Comparison of ENCODE assay signal across 20 cellular contexts in the genomic region with DNA sequence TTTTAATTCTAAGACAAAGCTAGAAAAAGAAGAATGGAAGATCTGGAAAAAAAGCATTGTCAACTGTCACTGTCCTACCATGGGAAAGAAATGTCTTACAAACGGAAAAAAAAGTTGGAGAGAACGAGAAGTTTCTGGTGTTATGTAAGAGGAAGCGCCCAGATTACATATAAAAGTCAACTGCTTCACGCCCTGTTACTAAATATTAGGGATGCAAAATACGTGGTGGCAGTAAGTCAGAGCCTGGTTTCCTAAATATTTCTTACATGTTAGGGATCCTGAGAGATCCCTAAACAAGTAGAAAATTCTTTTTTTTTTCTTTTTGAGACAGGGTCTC. TPM values are rescaled to one million over a fixed set of nuclear protein-coding genes. Genes with fewer than 3 reads are reported as not detected.
DNase-seq lines count a peak whose midpoint lies in the region; ATAC-seq, FAIRE-seq and TF ChIP-seq lines count a peak whose summit lies in the region.
"Had no signal": no experiment of that assay in that cellular context is flagged by ENCODE, and none has a peak within 500 bp of the region (broad histone marks: within the 10 kb centered on the region; RNA-seq: fewer than 3 reads in every experiment).

No MANE protein-coding gene starts in this region.

- H3K79me2 ChIP-seq in HepG2 (ENCODE audit: insufficient read depth, low read length) = no peaks in the 10 kb centered on the region

- H3K27ac ChIP-seq in liver (ENCODE audit: low read depth in 1 of 2, low read length in 2 of 2) (peak overlapping the region; percentile 36 to 66), HepG2 (ENCODE audit: extremely low read length, insufficient read depth, low read length) (no peak overlapping the region), SJCRH30 (peak overlapping the region; percentile 96), vagina (peak overlapping the region; percentile 24), foreskin keratinocyte (no peak overlapping the region), upper lobe of right lung (no peak overlapping the region)
- H3K27ac ChIP-seq: thoracic aorta had no signal

- H2AFZ ChIP-seq in HepG2 (ENCODE audit: low read length) = no peak overlapping the region

- TF ChIP-seq EP300 in HepG2 (IDR thresholded peaks at IDR 0.05; ENCODE audit: low read depth in 2 of 2, low read length in 2 of 2) = no peak
- TF ChIP-seq EP300 in HepG2 (CRISPR knock-in tag; IDR thresholded peaks at IDR 0.05; ENCODE audit: borderline replicate concordance) = no peak

- H3K9me3 ChIP-seq in liver (ENCODE audit: control insufficient read depth in 4 of 4, low read length in 3 of 4) = no peaks in the 10 kb centered on the region
- H3K9me3 ChIP-seq in HepG2 (ENCODE audit: low read length) = no peaks in the 10 kb centered on the region
- H3K9me3 ChIP-seq in SJCRH30 (replicated peaks) = no peaks in the 10 kb centered on the region
- no peaks in the 10 kb centered on the region for H3K9me3 ChIP-seq in mucosa of stomach (ENCODE audit: control insufficient read depth, low read length)
- H3K9me3 ChIP-seq in vagina = no peaks in the 10 kb centered on the region
- no peaks in the 10 kb centered on the region for H3K9me3 ChIP-seq in upper lobe of right lung
- H3K9me3 ChIP-seq: thoracic aorta had no signal

- in situ Hi-C loops in HepG2 (cut with HindIII; ENCODE audit: extremely low pct_ligation_motif_present, low pct_unique_long_range_greater_than_20kb) = no loop called here

- H3K36me3 ChIP-seq in liver (ENCODE audit: control insufficient read depth in 4 of 4, insufficient read depth in 3 of 4, low read depth in 1 of 4, low read length in 3 of 4) (no peaks in the 10 kb centered on the region), HepG2 (replicated peaks in 1 of 2; ENCODE audit: control insufficient read depth in 1 of 2, insufficient read depth in 2 of 2, low read length in 2 of 2) (no peaks in the 10 kb centered on the region), SJCRH30 (no peaks in the 10 kb centered on the region), mucosa of stomach (ENCODE audit: control insufficient read depth, insufficient read depth, low read length) (no peaks in the 10 kb centered on the region), vagina (no peaks in the 10 kb centered on the region), upper lobe of right lung (no peaks in the 10 kb centered on the region)
- H3K36me3 ChIP-seq: thoracic aorta had no signal

- H3K4me1 ChIP-seq in liver (ENCODE audit: control insufficient read depth in 4 of 4, insufficient read depth in 4 of 4, low read length in 3 of 4) (peaks cover 5 to 49% (median 37%) of the 10 kb centered on the region in 4 donors), HepG2 (ENCODE audit: insufficient read depth, low read length) (peaks cover 73% of the 10 kb centered on the region), SJCRH30 (peaks cover 64% of the 10 kb centered on the region), mucosa of stomach (ENCODE audit: control insufficient read depth, insufficient read depth, low read length) (peaks cover 56% of the 10 kb centered on the region), vagina (peaks cover 27% of the 10 kb centered on the region), foreskin keratinocyte (peaks cover 6% of the 10 kb centered on the region), upper lobe of right lung (peaks cover 18% of the 10 kb centered on the region)

- H3K4me3 ChIP-seq in liver (ENCODE audit: low read depth in 1 of 3, low read length in 3 of 3) = no peak overlapping the region
- no peak overlapping the region for H3K4me3 ChIP-seq in HepG2 (replicated peaks in 1 of 3; ENCODE audit: insufficient read depth in 1 of 3, low read depth in 2 of 3, low read length in 3 of 3)
- H3K4me3 ChIP-seq in SJCRH30 = peak overlapping the region; percentile 8; the same call in 1 of the 2 replicates
- no peak overlapping the region for H3K4me3 ChIP-seq in mucosa of stomach (ENCODE audit: low read length)
- no peak overlapping the region for H3K4me3 ChIP-seq in vagina
- H3K4me3 ChIP-seq in upper lobe of right lung = no peak overlapping the region
- H3K4me3 ChIP-seq: thoracic aorta had no signal

- no peaks in the 10 kb centered on the region for H4K20me1 ChIP-seq in HepG2 (ENCODE audit: insufficient read depth, low read length)

- TF ChIP-seq RAD21 in liver (IDR thresholded peaks at IDR 0.05) = no peak
- TF ChIP-seq RAD21 in HepG2 (CRISPR knock-in tag; IDR thresholded peaks at IDR 0.05) = no peak

- no peak overlapping the region for H3K4me2 ChIP-seq in HepG2 (ENCODE audit: low read depth, low read length)

- CTCF ChIA-PET in HepG2 (lab: Yijun Ruan, JAX; ENCODE audit: low intra/inter-chr PET ratio, low total read pairs) = no interaction called here

- no peak for FAIRE-seq in HepG2 (lab: Jason Lieb, UNC)
- FAIRE-seq: endometrium, islet of Langerhans had no signal

- 14% methylated on average over 5 of the region's 5 CpGs for WGBS in liver
- 31% methylated on average over 5 of the region's 5 CpGs for WGBS in HepG2 (ENCODE audit: low lambda C conversion rate)

- H3K27me3 ChIP-seq in liver (ENCODE audit: control insufficient read depth in 4 of 4, insufficient read depth in 4 of 4, low read length in 3 of 4) = no peaks in the 10 kb centered on the region
- peaks cover 2 to 11% of the 10 kb centered on the region in 2 experiments; a peak in 2 of 5 replicates for H3K27me3 ChIP-seq in HepG2 (ENCODE audit: control insufficient read depth in 1 of 2, insufficient read depth in 2 of 2, low read length in 2 of 2)
- no peaks in the 10 kb centered on the region for H3K27me3 ChIP-seq in SJCRH30
- H3K27me3 ChIP-seq in mucosa of stomach (ENCODE audit: control insufficient read depth, insufficient read depth, low read length) = no peaks in the 10 kb centered on the region
- H3K27me3 ChIP-seq in vagina = no peaks in the 10 kb centered on the region
- H3K27me3 ChIP-seq in foreskin keratinocyte = peaks cover 5% of the 10 kb centered on the region
- H3K27me3 ChIP-seq in upper lobe of right lung = no peaks in the 10 kb centered on the region

- no peak for TF ChIP-seq POLR2A in HepG2 (IDR thresholded peaks at IDR 0.05; ENCODE audit: insufficient read depth in 1 of 2, low read depth in 2 of 2, low read length in 2 of 2)
- no peak for TF ChIP-seq POLR2A in vagina (IDR thresholded peaks at IDR 0.05)

- DNase-seq in HepG2 (ENCODE audit: low spot score) = no peak
- peak; percentile 36 to 82 for DNase-seq in SJCRH30
- DNase-seq in vagina (ENCODE audit: extremely low spot score in 2 of 2) = no peak
- DNase-seq in foreskin keratinocyte = no peak
- no peak for DNase-seq in upper lobe of right lung
- DNase-seq: activated CD4-positive, alpha-beta T cell treated with anti-CD3 and anti-CD28 coated beads, Interleukin-2, amount 50 U/mL, for 1 hour; activated naive CD8-positive, alpha-beta T cell treated with anti-CD3 and anti-CD28 coated beads, Interleukin-2, amount 50 U/mL, for 24 hours; activated T-cell treated with anti-CD3 and anti-CD28 coated beads, Interleukin-2, amount 50 U/mL, for 1 hour; cerebellar nuclear complex; glutamatergic neuron; NCI-H2081 treated with DMSO at 0.1 percent for 48 hours; NCI-H774 had no signal

- TF ChIP-seq CTCF in liver (IDR thresholded peaks at IDR 0.05; ENCODE audit: low read depth, low read length, missing input control) = no peak
- TF ChIP-seq CTCF in HepG2 (CRISPR knock-in tag; IDR thresholded peaks at IDR 0.05) = no peak
- TF ChIP-seq CTCF in vagina (IDR thresholded peaks at IDR 0.05) = no peak
- TF ChIP-seq CTCF in foreskin keratinocyte (conservative IDR thresholded peaks at IDR 0.05) = no peak
- no peak for TF ChIP-seq CTCF in upper lobe of right lung (IDR thresholded peaks at IDR 0.05)

- intact Hi-C loops in HepG2 (cut with micrococcal nuclease; ENCODE audit: unreplicated experiment) = loop anchor here (10.0 kb wide), 1 partner anchor 1034 kb away; no protein-coding TSS in a partner anchor
- intact Hi-C loops in vagina (cut with DNase I) = no loop called here
- intact Hi-C loops in upper lobe of right lung (cut with DNase I) = no loop called here

- POLR2A ChIA-PET in HepG2 (lab: Yijun Ruan, JAX) = no interaction called here

- H3K9ac ChIP-seq in liver (ENCODE audit: low read depth in 1 of 2, low read length in 2 of 2) (no peak overlapping the region), HepG2 (ENCODE audit: insufficient read depth, low read depth, low read length) (no peak overlapping the region), mucosa of stomach (ENCODE audit: low read length) (peak overlapping the region; percentile 61)

- BruUV-seq in HepG2 (replicated peaks; lab: Mats Ljungman, UMichigan) = no TSS peak

- no peak for ATAC-seq in HepG2
- ATAC-seq in foreskin keratinocyte = no peak
- ATAC-seq in upper lobe of right lung = no peak
- ATAC-seq in GM21529 (IDR thresholded peaks at IDR 0.05; ENCODE audit: unreplicated experiment) = no peak
- ATAC-seq: activated naive CD8-positive, alpha-beta T cell treated with anti-CD3 and anti-CD28 coated beads, Interleukin-2, amount 50 U/mL, for 24 hours; Right ventricle myocardium inferior had no signal

RNA-seq across cellular contexts. Expression of a gene that starts 14.4 kb away (rescaled TPM):
- total RNA-seq in liver = 1 to 10 TPM; 5.1 to 7.5 TPM
- 1 to 10 TPM in 1 of 2 donors, under 1 TPM in 1; 0.67 to 4.8 TPM for polyA plus RNA-seq in liver
- 5.5 and 7.0 TPM in 2 replicates for total RNA-seq in HepG2 (2016; rRNA removed; fragmentation: Illumina TruSeq; extraction: Trizol)
- 1.6 TPM in 2 replicates for total RNA-seq in HepG2 (2016; cell fraction: cytosol; rRNA removed; fragmentation: Illumina TruSeq; extraction: Trizol; ENCODE audit: low read depth)
- total RNA-seq in HepG2 (2016; cell fraction: insoluble cytoplasmic fraction; rRNA removed; fragmentation: Illumina TruSeq; extraction: Trizol) = 5.8 and 6.3 TPM in 2 replicates
- total RNA-seq in HepG2 (2016; cell fraction: membrane; rRNA removed; fragmentation: Illumina TruSeq; extraction: Trizol) = 7.3 and 8.4 TPM in 2 replicates
- 3.5 and 4.2 TPM in 2 replicates for total RNA-seq in HepG2 (2016; cell fraction: nucleus; rRNA removed; fragmentation: Illumina TruSeq; extraction: Trizol)
- 7.2 and 7.4 TPM in 2 replicates for polyA plus RNA-seq in HepG2 (2011; rRNA removed)
- 5.7 and 11.0 TPM in 2 replicates for polyA plus RNA-seq in HepG2 (2011; cell fraction: cytosol; rRNA removed)
- polyA plus RNA-seq in HepG2 (2011; cell fraction: nucleus; rRNA removed) = 4.8 and 5.6 TPM in 2 replicates
- 1.5 and 3.4 TPM in 2 replicates for polyA plus RNA-seq in HepG2 (2012)
- polyA plus RNA-seq in HepG2 (2016; cell fraction: cytosol; fragmentation: Illumina TruSeq; extraction: Trizol; ENCODE audit: low read depth) = 1.3 and 1.5 TPM in 2 replicates
- 4.3 and 4.9 TPM in 2 replicates for polyA plus RNA-seq in HepG2 (2016; cell fraction: insoluble cytoplasmic fraction; fragmentation: Illumina TruSeq; extraction: Trizol; ENCODE audit: low read depth)
- polyA plus RNA-seq in HepG2 (2016; cell fraction: membrane; fragmentation: Illumina TruSeq; extraction: Trizol; ENCODE audit: low read depth) = 3.9 and 4.6 TPM in 2 replicates
- polyA plus RNA-seq in HepG2 (2016; cell fraction: nucleus; fragmentation: Illumina TruSeq; extraction: Trizol; ENCODE audit: insufficient read depth, low read depth) = 2.8 and 3.0 TPM in 2 replicates
- polyA minus RNA-seq in HepG2 (2011; rRNA and poly(A)+ RNA removed; ENCODE audit: low replicate concordance) = 24.9 and 37.9 TPM in 2 replicates
- polyA minus RNA-seq in HepG2 (2011; cell fraction: cytosol; rRNA and poly(A)+ RNA removed) = 5.9 and 9.1 TPM in 2 replicates
- 3.3 and 4.5 TPM in 2 replicates for polyA minus RNA-seq in HepG2 (2011; cell fraction: nucleus; rRNA and poly(A)+ RNA removed)
- 15.0 and 16.3 TPM in 2 replicates for total RNA-seq in SJCRH30 (2014; rRNA removed; shearing (Covaris generic))
- total RNA-seq in vagina = 15.2 TPM
- 5.3 and 5.9 TPM in 2 replicates for total RNA-seq in foreskin keratinocyte
- 1.5 and 2.0 TPM in 2 replicates for polyA plus RNA-seq in foreskin keratinocyte
- 17.3 TPM for total RNA-seq in upper lobe of right lung

RNA-seq across cellular contexts. Expression of a gene that starts 20.3 kb away (rescaled TPM):
- total RNA-seq in liver = 1 to 10 TPM in 1 of 2 donors, under 1 TPM in 1; 0.59 to 2.4 TPM
- polyA plus RNA-seq in liver = 1 to 10 TPM in 1 of 2 donors, under 1 TPM in 1; 0.92 to 1.0 TPM
- 0.04 TPM in 1 of 2 replicates, not detected in the other for total RNA-seq in HepG2 (2016; rRNA removed; fragmentation: Illumina TruSeq; extraction: Trizol)
- total RNA-seq in HepG2 (2016; cell fraction: cytosol; rRNA removed; fragmentation: Illumina TruSeq; extraction: Trizol; ENCODE audit: low read depth) = not detected in 2 replicates
- 0.06 TPM in 1 of 2 replicates, not detected in the other for total RNA-seq in HepG2 (2016; cell fraction: insoluble cytoplasmic fraction; rRNA removed; fragmentation: Illumina TruSeq; extraction: Trizol)
- not detected in 2 replicates for total RNA-seq in HepG2 (2016; cell fraction: membrane; rRNA removed; fragmentation: Illumina TruSeq; extraction: Trizol)
- not detected in 2 replicates for total RNA-seq in HepG2 (2016; cell fraction: nucleus; rRNA removed; fragmentation: Illumina TruSeq; extraction: Trizol)
- not detected in 2 replicates for polyA plus RNA-seq in HepG2 (2011; rRNA removed)
- polyA plus RNA-seq in HepG2 (2011; cell fraction: cytosol; rRNA removed) = 0.04 TPM in 2 replicates
- polyA plus RNA-seq in HepG2 (2011; cell fraction: nucleus; rRNA removed) = not detected in 2 replicates
- not detected in 2 replicates for polyA plus RNA-seq in HepG2 (2012)
- polyA plus RNA-seq in HepG2 (2016; cell fraction: cytosol; fragmentation: Illumina TruSeq; extraction: Trizol; ENCODE audit: low read depth) = not detected in 2 replicates
- not detected in 2 replicates for polyA plus RNA-seq in HepG2 (2016; cell fraction: insoluble cytoplasmic fraction; fragmentation: Illumina TruSeq; extraction: Trizol; ENCODE audit: low read depth)
- not detected in 2 replicates for polyA plus RNA-seq in HepG2 (2016; cell fraction: membrane; fragmentation: Illumina TruSeq; extraction: Trizol; ENCODE audit: low read depth)
- polyA plus RNA-seq in HepG2 (2016; cell fraction: nucleus; fragmentation: Illumina TruSeq; extraction: Trizol; ENCODE audit: insufficient read depth, low read depth) = not detected in 2 replicates
- not detected in 2 replicates for polyA minus RNA-seq in HepG2 (2011; rRNA and poly(A)+ RNA removed; ENCODE audit: low replicate concordance)
- not detected in 2 replicates for polyA minus RNA-seq in HepG2 (2011; cell fraction: cytosol; rRNA and poly(A)+ RNA removed)
- not detected in 2 replicates for polyA minus RNA-seq in HepG2 (2011; cell fraction: nucleus; rRNA and poly(A)+ RNA removed)
- 50.2 and 51.8 TPM in 2 replicates for total RNA-seq in SJCRH30 (2014; rRNA removed; shearing (Covaris generic))
- 7.6 TPM for total RNA-seq in vagina
- 19.9 and 23.8 TPM in 2 replicates for total RNA-seq in foreskin keratinocyte
- polyA plus RNA-seq in foreskin keratinocyte = 19.2 and 23.6 TPM in 2 replicates
- total RNA-seq in upper lobe of right lung = 2.3 TPM
- total RNA-seq: HT-29 had no signal

Comparison
In these comparisons a context has a peak if more than half of its experiments do, and no peak if none do; other contexts are left out.
1. H3K27ac ChIP-seq: peak in liver (2 of 2), SJCRH30 (single experiment) and vagina (single experiment); none in HepG2 (single experiment), foreskin keratinocyte (single experiment) and upper lobe of right lung (single experiment).
2. DNase-seq: peak in SJCRH30 (2 of 2); none in HepG2 (single experiment), vagina (0 of 2), foreskin keratinocyte (0 of 2) and upper lobe of right lung (single experiment).